Comparison of ENCODE assay signal across 8 cellular contexts in the genomic region with DNA sequence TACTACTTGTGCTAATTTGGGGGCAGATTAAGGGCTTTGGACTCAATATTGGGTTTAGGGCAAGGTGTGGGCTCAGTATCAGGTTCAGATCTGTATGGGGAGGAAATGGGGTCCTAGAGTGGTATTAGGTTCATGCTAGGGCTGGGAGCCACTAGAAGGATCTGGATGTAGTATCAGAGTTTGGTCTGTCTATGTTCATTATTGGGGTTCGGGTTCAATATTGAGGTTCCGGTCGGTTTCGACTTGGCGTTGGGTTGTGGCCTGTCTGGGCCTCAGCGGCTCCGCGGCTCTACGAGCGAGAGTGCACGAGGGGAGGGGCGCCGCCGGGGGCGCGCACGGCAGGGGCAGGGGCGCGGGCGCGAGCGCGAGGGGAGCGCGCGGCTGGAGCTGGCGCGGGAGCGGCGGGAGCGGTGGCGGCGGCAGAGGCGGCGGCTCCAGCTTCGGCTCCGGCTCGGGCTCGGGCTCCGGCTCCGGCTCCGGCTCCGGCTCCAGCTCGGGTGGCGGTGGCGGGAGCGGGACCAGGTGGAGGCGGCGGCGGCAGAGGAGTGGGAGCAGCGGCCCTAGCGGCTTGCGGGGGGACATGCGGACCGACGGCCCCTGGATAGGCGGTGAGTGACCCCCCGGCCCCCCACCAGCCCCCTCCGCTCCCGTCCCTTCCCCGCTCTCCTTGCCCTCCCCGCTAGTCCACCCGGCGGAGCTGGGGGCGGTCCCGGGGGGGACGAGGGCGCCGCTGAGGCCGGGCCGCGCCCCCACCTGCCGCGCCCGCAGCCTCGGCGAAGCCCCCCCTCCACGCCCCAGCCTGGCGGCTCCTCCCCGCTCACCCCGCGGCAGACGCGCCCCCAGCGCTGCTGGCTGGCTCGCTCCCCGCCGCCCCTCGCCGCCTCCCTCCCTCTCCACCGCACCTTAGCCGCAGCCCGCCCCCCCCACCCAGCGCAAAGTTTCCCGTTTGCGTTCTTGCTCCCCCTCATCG. TPM values are rescaled to one million over a fixed set of nuclear protein-coding genes. Genes with fewer than 3 reads are reported as not detected.
DNase-seq lines count a peak whose midpoint lies in the region; ATAC-seq and TF ChIP-seq lines count a peak whose summit lies in the region.

A gene (plus strand): TSS at position 401 of the 970 bp plus-strand sequence. CDS start 14,193 bp downstream, outside the sequence.

- H3K27ac ChIP-seq in CD8-positive, alpha-beta T cell (ENCODE audit: low read depth, low read length), result no peak within 1 kb of the TSS
- H3K27ac ChIP-seq in HUES64 (ENCODE audit: low read depth, low read length), result peak within 1 kb of the TSS; percentile 17; the same call in 1 of the 2 replicates
- peak within 1 kb of the TSS in 1 of 2 experiments; percentile 75; a peak in 2 of 4 replicates for H3K27ac ChIP-seq in SK-N-SH (ENCODE audit: low read depth in 2 of 2, low read length in 1 of 2)

- no peaks in the 10 kb centered on the region for H3K9me3 Mint-ChIP-seq in CD8-positive, alpha-beta T cell
- no peaks in the 10 kb centered on the region for H3K9me3 Mint-ChIP-seq in central memory CD8-positive, alpha-beta T cell
- no peaks in the 10 kb centered on the region for H3K9me3 Mint-ChIP-seq in immature natural killer cell

- peaks cover 15% of the 10 kb centered on the region for H3K4me1 ChIP-seq in CD8-positive, alpha-beta T cell (ENCODE audit: insufficient read depth, low read length)
- H3K4me1 ChIP-seq in HUES64 (ENCODE audit: insufficient read depth, low read length) (peaks cover 37% of the 10 kb centered on the region), SK-N-SH (ENCODE audit: control insufficient read depth in 1 of 2, insufficient read depth in 2 of 2, low read depth in 1 of 2, low read length in 1 of 2) (peaks cover 4 to 24% of the 10 kb centered on the region in 2 experiments; a peak in 3 of 4 replicates)

- peak within 1 kb of the TSS; percentile 89 for H3K4me3 Mint-ChIP-seq in CD8-positive, alpha-beta T cell
- H3K4me3 Mint-ChIP-seq in central memory CD8-positive, alpha-beta T cell, result peak within 1 kb of the TSS; percentile 91
- H3K4me3 Mint-ChIP-seq in immature natural killer cell, result peak within 1 kb of the TSS; percentile 85 to 94 (median 89)

- TF ChIP-seq CTCF in CD8-positive, alpha-beta T cell (IDR thresholded peaks at IDR 0.05), result no peak
- TF ChIP-seq CTCF in SK-N-SH (IDR thresholded peaks at IDR 0.05), result no peak

- peak within 1 kb of the TSS; percentile 41 for H3K4me3 ChIP-seq in CD8-positive, alpha-beta T cell (ENCODE audit: low read depth, low read length)
- peak within 1 kb of the TSS; percentile 66 for H3K4me3 ChIP-seq in HUES64 (ENCODE audit: low read length)
- H3K4me3 ChIP-seq in SK-N-SH (ENCODE audit: low read depth in 2 of 2, low read length in 1 of 2), result peak within 1 kb of the TSS; percentile 61 to 78
- H3K4me3 ChIP-seq in skeletal muscle cell (ENCODE audit: low read depth, low read length), result peak within 1 kb of the TSS; percentile 63

- no peaks in the 10 kb centered on the region for H3K9me3 ChIP-seq in CD8-positive, alpha-beta T cell (ENCODE audit: low read length)
- H3K9me3 ChIP-seq in HUES64 (ENCODE audit: insufficient read depth, low read depth, low read length) (no peaks in the 10 kb centered on the region), SK-N-SH (no peaks in the 10 kb centered on the region)

- peaks cover 14% of the 10 kb centered on the region for H3K27me3 ChIP-seq in CD8-positive, alpha-beta T cell (ENCODE audit: insufficient read depth, low read length)
- peaks cover 17% of the 10 kb centered on the region for H3K27me3 ChIP-seq in HUES64 (ENCODE audit: insufficient read depth, low read length)
- H3K27me3 ChIP-seq in SK-N-SH (ENCODE audit: insufficient read depth), result no peaks in the 10 kb centered on the region

- WGBS in HUES64, result under 1% methylated on average over 89 of the region's 97 CpGs
- WGBS in SK-N-SH (ENCODE audit: low lambda C conversion rate), result 0% methylated on average over 7 of the region's 97 CpGs

- H3K79me2 ChIP-seq in SK-N-SH (ENCODE audit: insufficient read depth), result peaks cover 42% of the 10 kb centered on the region; the same call in 1 of the 2 replicates

- POLR2A ChIA-PET in CD8-positive, alpha-beta T cell (lab: Charles Lee), result no interaction called here
- POLR2A ChIA-PET in SK-N-SH (lab: Yijun Ruan, JAX), result interaction anchor here (0.6 to 1.1 kb wide), 3 partner anchors 119 to 491 kb away, joined by 3 to 4 read pairs (median 4); a partner anchor contains a TSS

- TF ChIP-seq RAD21 in SK-N-SH (IDR thresholded peaks at IDR 0.05; ENCODE audit: low read length), result no peak

- peak within 1 kb of the TSS; percentile 61; the same call in 1 of the 2 replicates for H2AFZ ChIP-seq in SK-N-SH (ENCODE audit: low read depth)

- H3K36me3 ChIP-seq in CD8-positive, alpha-beta T cell (ENCODE audit: insufficient read depth, low read length), result no peaks in the 10 kb centered on the region
- no peaks in the 10 kb centered on the region for H3K36me3 ChIP-seq in HUES64 (ENCODE audit: insufficient read depth, low read length)
- H3K36me3 ChIP-seq in SK-N-SH (replicated peaks in 1 of 2; ENCODE audit: control insufficient read depth in 1 of 2, insufficient read depth in 2 of 2, low read length in 1 of 2), result no peaks in the 10 kb centered on the region

- H3K36me3 Mint-ChIP-seq in CD8-positive, alpha-beta T cell, result no peaks in the 10 kb centered on the region
- peaks cover 3% of the 10 kb centered on the region for H3K36me3 Mint-ChIP-seq in central memory CD8-positive, alpha-beta T cell (ENCODE audit: insufficient read depth)
- no peaks in the 10 kb centered on the region for H3K36me3 Mint-ChIP-seq in immature natural killer cell

- H3F3A ChIP-seq in SK-N-SH (replicated peaks; ENCODE audit: insufficient read depth), result no peaks in the 10 kb centered on the region

- DNase-seq in CD8-positive, alpha-beta T cell, result peak in 3 of 7 experiments; percentile 1 to 39 (median 34)
- DNase-seq in SK-N-SH (peak; percentile 95), immature natural killer cell (peak; percentile 14 to 26 (median 26)), skeletal muscle cell (ENCODE audit: low read depth) (no peak), COLO829 (ENCODE audit: low spot score) (no peak)
- no peak for DNase-seq in central memory CD8-positive, alpha-beta T cell (ENCODE audit: low spot score in 2 of 2)

- H3K9ac ChIP-seq in HUES64 (ENCODE audit: low read depth, low read length) (peak within 1 kb of the TSS; percentile 43), SK-N-SH (peak within 1 kb of the TSS; percentile 71)

- H4K20me1 ChIP-seq in SK-N-SH (ENCODE audit: insufficient read depth), result peaks cover 11% of the 10 kb centered on the region; the same call in 1 of the 2 replicates

- peaks cover 36% of the 10 kb centered on the region for H3K27me3 Mint-ChIP-seq in CD8-positive, alpha-beta T cell (ENCODE audit: low read depth)
- H3K27me3 Mint-ChIP-seq in central memory CD8-positive, alpha-beta T cell, result peaks cover 60% of the 10 kb centered on the region
- peaks cover 14 to 22% (median 16%) of the 10 kb centered on the region in 3 donors for H3K27me3 Mint-ChIP-seq in immature natural killer cell (ENCODE audit: low read depth in 3 of 3)

- peak; percentile 61 for ATAC-seq in CD8-positive, alpha-beta T cell
- ATAC-seq in central memory CD8-positive, alpha-beta T cell (replicated peaks; ENCODE audit: extremely low read depth, poor library complexity, severe bottlenecking), result peak; percentile 39
- ATAC-seq in HG02798 (IDR thresholded peaks at IDR 0.05; ENCODE audit: poor library complexity, unreplicated experiment), result no peak

- H3K4me2 ChIP-seq in SK-N-SH, result peak within 1 kb of the TSS; percentile 83

- no peaks in the 10 kb centered on the region for H3K9me2 ChIP-seq in SK-N-SH

- no peak for TF ChIP-seq EP300 in SK-N-SH (IDR thresholded peaks at IDR 0.05; ENCODE audit: borderline replicate concordance in 1 of 2, low read depth in 1 of 2, low read length in 1 of 2)

- peaks cover 21% of the 10 kb centered on the region for H3K4me1 Mint-ChIP-seq in CD8-positive, alpha-beta T cell (ENCODE audit: low read depth)
- H3K4me1 Mint-ChIP-seq in central memory CD8-positive, alpha-beta T cell, result peaks cover 23% of the 10 kb centered on the region
- peaks cover 21 to 33% of the 10 kb centered on the region in 2 donors for H3K4me1 Mint-ChIP-seq in immature natural killer cell

- CTCF ChIA-PET in CD8-positive, alpha-beta T cell (lab: Charles Lee), result interaction anchor here (0.9 to 5.8 kb wide), 6 partner anchors 17 to 517 kb away, joined by 3 to 30 read pairs (median 7); a partner anchor contains a TSS
- CTCF ChIA-PET in SK-N-SH (lab: Yijun Ruan, JAX), result interaction anchor here (0.9 to 2.5 kb wide), 27 partner anchors 10 to 517 kb away, joined by 3 to 18 read pairs (median 4); a partner anchor contains a TSS

- H3K27ac Mint-ChIP-seq in CD8-positive, alpha-beta T cell, result no peak within 1 kb of the TSS
- peak within 1 kb of the TSS; percentile 59 for H3K27ac Mint-ChIP-seq in central memory CD8-positive, alpha-beta T cell (ENCODE audit: low read depth)
- H3K27ac Mint-ChIP-seq in immature natural killer cell, result peak within 1 kb of the TSS in 4 of 6 donors; percentile 5 to 39 (median 12)

- intact Hi-C loops in CD8-positive, alpha-beta T cell (cut with DNase I, micrococcal nuclease), result loop anchor here in 1 of 2 experiments (5.0 kb wide), 1 partner anchor 117 kb away; no protein-coding TSS in a partner anchor

TF ChIP-seq in SK-N-SH, 30 proteins besides CTCF, POLR2A, EP300 and RAD21:
- TF ChIP-seq TCF12 (IDR thresholded peaks at IDR 0.05) (no peak), FOXM1 (IDR thresholded peaks at IDR 0.05; ENCODE audit: low read depth) (no peak), FOSL2 (IDR thresholded peaks at IDR 0.05; ENCODE audit: borderline replicate concordance, low read depth) (no peak), TAF1 (IDR thresholded peaks at IDR 0.05; ENCODE audit: borderline replicate concordance, low read depth, low read length) (peak; percentile 24; the same call in 1 of the 2 replicates), NFIC (IDR thresholded peaks at IDR 0.05; ENCODE audit: borderline replicate concordance) (no peak), GABPA (IDR thresholded peaks at IDR 0.05; ENCODE audit: low read depth) (no peak)

RNA-seq across cellular contexts. Expression of the gene that starts here (rescaled TPM):
- under 1 TPM in 1 of 2 experiments, not detected in 1; 0.11 TPM for total RNA-seq in CD8-positive, alpha-beta T cell
- polyA plus RNA-seq in HUES64 (2013, experiment 1 of 2), result 71.1 TPM
- polyA plus RNA-seq in HUES64 (2013, experiment 2 of 2), result 87.6 TPM
- polyA plus RNA-seq in SK-N-SH (2012; rRNA removed), result 67.6 and 72.7 TPM in 2 replicates
- 36.8 and 50.6 TPM in 2 replicates for polyA plus RNA-seq in SK-N-SH (2012; cell fraction: cytosol; rRNA removed)
- polyA plus RNA-seq in SK-N-SH (2012; cell fraction: nucleus; rRNA removed), result 97.5 and 115 TPM in 2 replicates
- not detected for polyA plus RNA-seq in immature natural killer cell

Comparison
In these comparisons a context has a peak if more than half of its experiments do, and no peak if none do; other contexts are left out.
1. RNA of the gene that starts here (polyA plus RNA-seq): 36.8 to 115 TPM in SK-N-SH; not detected in immature natural killer cell; every median in the first group is over 10 times any median in the second.
2. Peak in ATAC-seq and H3K4me3 ChIP-seq in CD8-positive, alpha-beta T cell; RNA of the gene not detected or under 1 TPM.
3. Peak in DNase-seq in immature natural killer cell; RNA of the gene not detected or under 1 TPM.
4. Peak in every context shown above with its lines, with median percentiles within 50 percentile points of each other: H3K4me3 ChIP-seq and H3K4me3 Mint-ChIP-seq.